Comparison of ENCODE assay signal across 15 cellular contexts in the genomic region with DNA sequence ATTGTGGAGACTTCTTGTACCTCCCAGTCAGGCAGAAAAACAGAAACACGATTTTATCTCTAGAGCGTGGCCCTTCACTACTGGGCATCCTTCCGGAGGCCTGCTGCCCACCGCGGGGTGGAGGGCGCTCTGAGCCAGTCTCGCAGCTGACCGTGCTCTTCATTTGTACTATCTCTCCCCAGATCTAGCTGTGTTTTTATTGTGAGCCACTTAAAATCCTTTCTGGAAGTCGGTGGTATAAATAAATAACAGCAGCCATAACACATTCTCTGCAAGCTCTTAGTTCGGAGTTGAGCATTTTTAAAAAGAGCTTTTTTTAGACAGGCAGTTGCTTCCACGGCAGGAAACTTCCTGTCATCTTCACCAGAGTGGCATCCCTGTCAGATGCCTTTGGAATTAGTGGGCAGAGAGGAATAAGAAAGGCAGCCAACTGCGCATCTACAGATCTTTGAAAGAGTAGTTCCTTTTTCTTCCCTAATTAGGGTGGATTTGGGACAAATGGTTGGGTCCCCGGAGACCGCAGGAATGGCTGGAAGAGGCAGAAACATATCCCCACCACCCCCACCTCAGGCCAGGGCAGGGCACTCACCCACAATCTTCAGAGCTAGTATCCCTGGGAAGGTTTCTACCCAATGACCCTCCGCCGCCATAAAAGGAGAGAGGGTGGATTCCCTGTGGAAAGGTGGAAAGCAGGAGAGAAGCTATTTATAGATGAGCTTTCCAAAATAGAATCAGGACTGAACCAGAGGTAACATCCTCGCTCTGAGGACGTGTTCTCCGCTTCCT.
DNase-seq lines count a peak whose midpoint lies in the region; ATAC-seq and TF ChIP-seq lines count a peak whose summit lies in the region.
"Had no signal": no experiment of that assay in that cellular context is flagged by ENCODE, and none has a peak within 500 bp of the region (broad histone marks: within the 10 kb centered on the region; RNA-seq: fewer than 3 reads in every experiment).

No MANE protein-coding gene starts in this region.

- no peak for TF ChIP-seq CTCF in BJ (IDR thresholded peaks at IDR 0.05; ENCODE audit: insufficient read depth, low read depth, low read length)
- no peak for TF ChIP-seq CTCF in osteocyte (IDR thresholded peaks at IDR 0.05)

- H3K36me3 Mint-ChIP-seq in osteocyte (ENCODE audit: unreplicated experiment) = peaks cover 4% of the 10 kb centered on the region
- H3K36me3 Mint-ChIP-seq: CD4-positive, alpha-beta memory T cell had no signal

- no peaks in the 10 kb centered on the region for H3K9me3 ChIP-seq in SJCRH30 (replicated peaks)
- H3K9me3 ChIP-seq: mucosa of descending colon had no signal

- peak overlapping the region; percentile 11 for H3K4me3 Mint-ChIP-seq in osteocyte (ENCODE audit: unreplicated experiment)
- H3K4me3 Mint-ChIP-seq: activated T-cell treated with anti-CD3 and anti-CD28 coated beads, Interleukin-2, amount 50 U/mL, for 4 hours; CD4-positive, alpha-beta memory T cell had no signal

- H3K4me1 Mint-ChIP-seq in osteocyte (ENCODE audit: unreplicated experiment) = peaks cover 56% of the 10 kb centered on the region
- H3K4me1 Mint-ChIP-seq: CD4-positive, alpha-beta memory T cell had no signal

- H3K4me3 ChIP-seq in BJ (ENCODE audit: low read depth, low read length) = no peak overlapping the region
- H3K4me3 ChIP-seq in SJCRH30 = peak overlapping the region; percentile 32
- H3K4me3 ChIP-seq: mucosa of descending colon, skin epidermis had no signal

- H3K27me3 Mint-ChIP-seq in osteocyte (ENCODE audit: unreplicated experiment) = no peaks in the 10 kb centered on the region

- DNase-seq in BJ (ENCODE audit: low read depth) (peak; percentile 57), SJCRH30 (peak; percentile 77 to 81), fibroblast of peridontal ligament (ENCODE audit: extremely low read depth) (peak; percentile 40), osteocyte (ENCODE audit: extremely low spot score, unreplicated experiment) (no peak)
- no peak for DNase-seq in stimulated activated CD4-positive, alpha-beta T cell treated with anti-CD3 and anti-CD28 coated beads, Interleukin-4, amount 100 ng/mL, for 1 hour
- DNase-seq: activated T-cell treated with anti-CD3 and anti-CD28 coated beads, Interleukin-2, amount 50 U/mL, for 4 hours; CD4-positive, alpha-beta memory T cell; cortex of kidney; mucosa of descending colon; NCI-H1694; stimulated activated CD8-positive, alpha-beta memory T cell treated with anti-CD3 and anti-CD28 coated beads, Interleukin-4, amount 100 ng/mL, for 48 hours had no signal

- peaks cover 28% of the 10 kb centered on the region for H3K4me1 ChIP-seq in SJCRH30

- H3K27ac Mint-ChIP-seq in osteocyte (ENCODE audit: unreplicated experiment) = peak overlapping the region; percentile 98
- H3K27ac Mint-ChIP-seq: CD4-positive, alpha-beta memory T cell had no signal

- H3K9me3 Mint-ChIP-seq in osteocyte (ENCODE audit: unreplicated experiment) = no peaks in the 10 kb centered on the region
- H3K9me3 Mint-ChIP-seq: activated T-cell treated with anti-CD3 and anti-CD28 coated beads, Interleukin-2, amount 50 U/mL, for 4 hours had no signal

- no peaks in the 10 kb centered on the region for H3K27me3 ChIP-seq in BJ (ENCODE audit: control insufficient read depth, insufficient read depth, low read length)
- H3K27me3 ChIP-seq in SJCRH30 = no peaks in the 10 kb centered on the region

- H3K27ac ChIP-seq in SJCRH30 = peak overlapping the region; percentile 60

- CTCF ChIA-PET in BJ (lab: Yijun Ruan, JAX) = interaction anchor here (1.0 to 2.6 kb wide), 6 partner anchors 12 to 132 kb away, joined by 3 to 8 read pairs (median 5); no protein-coding TSS in a partner anchor

- ATAC-seq in HG03354 (IDR thresholded peaks at IDR 0.05; ENCODE audit: poor library complexity, severe bottlenecking, unreplicated experiment) = no peak
- no peak for ATAC-seq in GM21723 (IDR thresholded peaks at IDR 0.05; ENCODE audit: unreplicated experiment)
- ATAC-seq in HG02970 (IDR thresholded peaks at IDR 0.05; ENCODE audit: low FRiP score, unreplicated experiment) = no peak
- ATAC-seq: activated T-cell treated with anti-CD3 and anti-CD28 coated beads, Interleukin-2, amount 50 U/mL, for 4 hours; mucosa of descending colon had no signal

- H3K36me3 ChIP-seq in BJ (ENCODE audit: control insufficient read depth, insufficient read depth, low read length) (no peaks in the 10 kb centered on the region), SJCRH30 (no peaks in the 10 kb centered on the region)

- POLR2A ChIA-PET in BJ (lab: Charles Lee) = no interaction called here

Comparison
In these comparisons a context has a peak if more than half of its experiments do, and no peak if none do; other contexts are left out.
1. DNase-seq: peak in BJ (single experiment), SJCRH30 (2 of 2) and fibroblast of peridontal ligament (single experiment); none in osteocyte (single experiment) and stimulated activated CD4-positive, alpha-beta T cell treated with anti-CD3 and anti-CD28 coated beads, Interleukin-4, amount 100 ng/mL, for 1 hour (single experiment).